1 cellular context compared by ENCODE assay signal in genomic region chr3:9397331-9397910, GRCh38.
TF ChIP-seq lines count a peak whose summit lies in the region.

TSS of gene SETD5 (plus strand) at chr3:9397615. CDS start at chr3:9428939, 31,324 bp downstream.

TF ChIP-seq in K562, 482 proteins besides CTCF, POLR2A, EP300 and RAD21 (continued from another document and continues in another):
- TF ChIP-seq THAP7 (CRISPR knock-in tag; IDR thresholded peaks at IDR 0.05), result no peak
- no peak for TF ChIP-seq HDAC2 (IDR thresholded peaks at IDR 0.05)
- TF ChIP-seq ZNF24 (IDR thresholded peaks at IDR 0.05), result no peak
- TF ChIP-seq, protein P1, sequence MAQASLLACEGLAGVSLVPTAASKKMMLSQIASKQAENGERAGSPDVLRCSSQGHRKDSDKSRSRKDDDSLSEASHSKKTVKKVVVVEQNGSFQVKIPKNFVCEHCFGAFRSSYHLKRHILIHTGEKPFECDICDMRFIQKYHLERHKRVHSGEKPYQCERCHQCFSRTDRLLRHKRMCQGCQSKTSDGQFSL (CRISPR knock-in tag; IDR thresholded peaks at IDR 0.05), result no peak
- TF ChIP-seq, protein P1 (tag; IDR thresholded peaks at IDR 0.05), result peak in 1 of 2 experiments; percentile 45; a peak in 1 of 4 replicates
- TF ChIP-seq, protein P2, sequence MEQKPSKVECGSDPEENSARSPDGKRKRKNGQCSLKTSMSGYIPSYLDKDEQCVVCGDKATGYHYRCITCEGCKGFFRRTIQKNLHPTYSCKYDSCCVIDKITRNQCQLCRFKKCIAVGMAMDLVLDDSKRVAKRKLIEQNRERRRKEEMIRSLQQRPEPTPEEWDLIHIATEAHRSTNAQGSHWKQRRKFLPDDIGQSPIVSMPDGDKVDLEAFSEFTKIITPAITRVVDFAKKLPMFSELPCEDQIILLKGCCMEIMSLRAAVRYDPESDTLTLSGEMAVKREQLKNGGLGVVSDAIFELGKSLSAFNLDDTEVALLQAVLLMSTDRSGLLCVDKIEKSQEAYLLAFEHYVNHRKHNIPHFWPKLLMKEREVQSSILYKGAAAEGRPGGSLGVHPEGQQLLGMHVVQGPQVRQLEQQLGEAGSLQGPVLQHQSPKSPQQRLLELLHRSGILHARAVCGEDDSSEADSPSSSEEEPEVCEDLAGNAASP (IDR thresholded peaks at IDR 0.05), result no peak
- TF ChIP-seq TCF3 (CRISPR knock-in tag; IDR thresholded peaks at IDR 0.05), result no peak
- no peak for TF ChIP-seq ZNF311 (CRISPR knock-in tag; IDR thresholded peaks at IDR 0.05)
- TF ChIP-seq, protein P3, sequence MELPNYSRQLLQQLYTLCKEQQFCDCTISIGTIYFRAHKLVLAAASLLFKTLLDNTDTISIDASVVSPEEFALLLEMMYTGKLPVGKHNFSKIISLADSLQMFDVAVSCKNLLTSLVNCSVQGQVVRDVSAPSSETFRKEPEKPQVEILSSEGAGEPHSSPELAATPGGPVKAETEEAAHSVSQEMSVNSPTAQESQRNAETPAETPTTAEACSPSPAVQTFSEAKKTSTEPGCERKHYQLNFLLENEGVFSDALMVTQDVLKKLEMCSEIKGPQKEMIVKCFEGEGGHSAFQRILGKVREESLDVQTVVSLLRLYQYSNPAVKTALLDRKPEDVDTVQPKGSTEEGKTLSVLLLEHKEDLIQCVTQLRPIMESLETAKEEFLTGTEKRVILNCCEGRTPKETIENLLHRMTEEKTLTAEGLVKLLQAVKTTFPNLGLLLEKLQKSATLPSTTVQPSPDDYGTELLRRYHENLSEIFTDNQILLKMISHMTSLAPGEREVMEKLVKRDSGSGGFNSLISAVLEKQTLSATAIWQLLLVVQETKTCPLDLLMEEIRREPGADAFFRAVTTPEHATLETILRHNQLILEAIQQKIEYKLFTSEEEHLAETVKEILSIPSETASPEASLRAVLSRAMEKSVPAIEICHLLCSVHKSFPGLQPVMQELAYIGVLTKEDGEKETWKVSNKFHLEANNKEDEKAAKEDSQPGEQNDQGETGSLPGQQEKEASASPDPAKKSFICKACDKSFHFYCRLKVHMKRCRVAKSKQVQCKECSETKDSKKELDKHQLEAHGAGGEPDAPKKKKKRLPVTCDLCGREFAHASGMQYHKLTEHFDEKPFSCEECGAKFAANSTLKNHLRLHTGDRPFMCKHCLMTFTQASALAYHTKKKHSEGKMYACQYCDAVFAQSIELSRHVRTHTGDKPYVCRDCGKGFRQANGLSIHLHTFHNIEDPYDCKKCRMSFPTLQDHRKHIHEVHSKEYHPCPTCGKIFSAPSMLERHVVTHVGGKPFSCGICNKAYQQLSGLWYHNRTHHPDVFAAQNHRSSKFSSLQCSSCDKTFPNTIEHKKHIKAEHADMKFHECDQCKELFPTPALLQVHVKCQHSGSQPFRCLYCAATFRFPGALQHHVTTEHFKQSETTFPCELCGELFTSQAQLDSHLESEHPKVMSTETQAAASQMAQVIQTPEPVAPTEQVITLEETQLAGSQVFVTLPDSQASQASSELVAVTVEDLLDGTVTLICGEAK (IDR thresholded peaks at IDR 0.05), result peak; percentile 69
- TF ChIP-seq, protein P3 (CRISPR knock-in tag; IDR thresholded peaks at IDR 0.05), result no peak
- TF ChIP-seq POLR2AphosphoS5 (IDR thresholded peaks at IDR 0.05; ENCODE audit: control insufficient read depth, insufficient read depth, low read depth, low read length), result peak; percentile 97
- TF ChIP-seq BDP1 (IDR thresholded peaks at IDR 0.05; ENCODE audit: insufficient read depth, insufficient read length), result no peak
- 0 out of 2 replicates have a peak, but pooled peaks have one; percentile 56 for TF ChIP-seq ZEB2 (IDR thresholded peaks at IDR 0.05)
- no peak for TF ChIP-seq PHB (CRISPR knock-in tag; IDR thresholded peaks at IDR 0.05)
- TF ChIP-seq, protein P4, sequence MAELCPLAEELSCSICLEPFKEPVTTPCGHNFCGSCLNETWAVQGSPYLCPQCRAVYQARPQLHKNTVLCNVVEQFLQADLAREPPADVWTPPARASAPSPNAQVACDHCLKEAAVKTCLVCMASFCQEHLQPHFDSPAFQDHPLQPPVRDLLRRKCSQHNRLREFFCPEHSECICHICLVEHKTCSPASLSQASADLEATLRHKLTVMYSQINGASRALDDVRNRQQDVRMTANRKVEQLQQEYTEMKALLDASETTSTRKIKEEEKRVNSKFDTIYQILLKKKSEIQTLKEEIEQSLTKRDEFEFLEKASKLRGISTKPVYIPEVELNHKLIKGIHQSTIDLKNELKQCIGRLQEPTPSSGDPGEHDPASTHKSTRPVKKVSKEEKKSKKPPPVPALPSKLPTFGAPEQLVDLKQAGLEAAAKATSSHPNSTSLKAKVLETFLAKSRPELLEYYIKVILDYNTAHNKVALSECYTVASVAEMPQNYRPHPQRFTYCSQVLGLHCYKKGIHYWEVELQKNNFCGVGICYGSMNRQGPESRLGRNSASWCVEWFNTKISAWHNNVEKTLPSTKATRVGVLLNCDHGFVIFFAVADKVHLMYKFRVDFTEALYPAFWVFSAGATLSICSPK (IDR thresholded peaks at IDR 0.05; ENCODE audit: borderline replicate concordance), result no peak
- TF ChIP-seq, protein P5, sequence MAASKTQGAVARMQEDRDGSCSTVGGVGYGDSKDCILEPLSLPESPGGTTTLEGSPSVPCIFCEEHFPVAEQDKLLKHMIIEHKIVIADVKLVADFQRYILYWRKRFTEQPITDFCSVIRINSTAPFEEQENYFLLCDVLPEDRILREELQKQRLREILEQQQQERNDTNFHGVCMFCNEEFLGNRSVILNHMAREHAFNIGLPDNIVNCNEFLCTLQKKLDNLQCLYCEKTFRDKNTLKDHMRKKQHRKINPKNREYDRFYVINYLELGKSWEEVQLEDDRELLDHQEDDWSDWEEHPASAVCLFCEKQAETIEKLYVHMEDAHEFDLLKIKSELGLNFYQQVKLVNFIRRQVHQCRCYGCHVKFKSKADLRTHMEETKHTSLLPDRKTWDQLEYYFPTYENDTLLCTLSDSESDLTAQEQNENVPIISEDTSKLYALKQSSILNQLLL (CRISPR knock-in tag; IDR thresholded peaks at IDR 0.05; ENCODE audit: borderline replicate concordance), result no peak
- no peak for TF ChIP-seq DPF2 (IDR thresholded peaks at IDR 0.05)
- TF ChIP-seq MEIS2 (IDR thresholded peaks at IDR 0.05; ENCODE audit: partially characterized antibody), result no peak
- peak; percentile 82 for TF ChIP-seq EGR1 (conservative IDR thresholded peaks at IDR 0.05)
- no peak for TF ChIP-seq ARID1B (IDR thresholded peaks at IDR 0.05)
- TF ChIP-seq, protein P6, sequence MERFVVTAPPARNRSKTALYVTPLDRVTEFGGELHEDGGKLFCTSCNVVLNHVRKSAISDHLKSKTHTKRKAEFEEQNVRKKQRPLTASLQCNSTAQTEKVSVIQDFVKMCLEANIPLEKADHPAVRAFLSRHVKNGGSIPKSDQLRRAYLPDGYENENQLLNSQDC (CRISPR knock-in tag; IDR thresholded peaks at IDR 0.05), result no peak
- 0 out of 2 replicates have a peak, but pooled peaks have one; percentile 53 for TF ChIP-seq DNMT1 (IDR thresholded peaks at IDR 0.05)
- TF ChIP-seq ZBTB1 (CRISPR knock-in tag; IDR thresholded peaks at IDR 0.05; ENCODE audit: borderline replicate concordance, low read depth), result peak; percentile 3; the same call in 1 of the 2 replicates
- TF ChIP-seq MECOM (CRISPR knock-in tag; IDR thresholded peaks at IDR 0.05), result no peak
- TF ChIP-seq PCBP2 (IDR thresholded peaks at IDR 0.05; ENCODE audit: low read depth, low read length, poor library complexity, severe bottlenecking), result no peak
- peak; percentile 91 for TF ChIP-seq RBFOX2 (IDR thresholded peaks at IDR 0.05; ENCODE audit: low read depth, low read length)
- peak; percentile 86; the same call in 1 of the 2 replicates for TF ChIP-seq KAT7 (CRISPR knock-in tag; IDR thresholded peaks at IDR 0.05; ENCODE audit: borderline replicate concordance)
- TF ChIP-seq CUX1 (CRISPR knock-in tag; IDR thresholded peaks at IDR 0.05), result no peak
- no peak for TF ChIP-seq GABPA (tag; conservative IDR thresholded peaks at IDR 0.05; ENCODE audit: low read depth)
- no peak for TF ChIP-seq ZFPM2 (CRISPR knock-in tag; IDR thresholded peaks at IDR 0.05)
- no peak for TF ChIP-seq ZNF408 (CRISPR knock-in tag; IDR thresholded peaks at IDR 0.05; ENCODE audit: low read depth)
- TF ChIP-seq ETV6 (IDR thresholded peaks at IDR 0.05; ENCODE audit: borderline replicate concordance in 1 of 2, low read depth in 2 of 2, low read length in 1 of 2), result peak in 1 of 2 experiments; percentile 24; a peak in 1 of 4 replicates
- no peak for TF ChIP-seq ETV6 (CRISPR knock-in tag; IDR thresholded peaks at IDR 0.05; ENCODE audit: borderline replicate concordance)
- TF ChIP-seq JUND (IDR thresholded peaks at IDR 0.05; ENCODE audit: borderline replicate concordance, low read depth, low read length), result no peak; the same call in none of the 2 replicates
- TF ChIP-seq JUND (tag; IDR thresholded peaks at IDR 0.05; ENCODE audit: borderline replicate concordance, low read depth, low read length), result no peak
- no peak for TF ChIP-seq TRIM28 (IDR thresholded peaks at IDR 0.05)
- TF ChIP-seq, protein P7, sequence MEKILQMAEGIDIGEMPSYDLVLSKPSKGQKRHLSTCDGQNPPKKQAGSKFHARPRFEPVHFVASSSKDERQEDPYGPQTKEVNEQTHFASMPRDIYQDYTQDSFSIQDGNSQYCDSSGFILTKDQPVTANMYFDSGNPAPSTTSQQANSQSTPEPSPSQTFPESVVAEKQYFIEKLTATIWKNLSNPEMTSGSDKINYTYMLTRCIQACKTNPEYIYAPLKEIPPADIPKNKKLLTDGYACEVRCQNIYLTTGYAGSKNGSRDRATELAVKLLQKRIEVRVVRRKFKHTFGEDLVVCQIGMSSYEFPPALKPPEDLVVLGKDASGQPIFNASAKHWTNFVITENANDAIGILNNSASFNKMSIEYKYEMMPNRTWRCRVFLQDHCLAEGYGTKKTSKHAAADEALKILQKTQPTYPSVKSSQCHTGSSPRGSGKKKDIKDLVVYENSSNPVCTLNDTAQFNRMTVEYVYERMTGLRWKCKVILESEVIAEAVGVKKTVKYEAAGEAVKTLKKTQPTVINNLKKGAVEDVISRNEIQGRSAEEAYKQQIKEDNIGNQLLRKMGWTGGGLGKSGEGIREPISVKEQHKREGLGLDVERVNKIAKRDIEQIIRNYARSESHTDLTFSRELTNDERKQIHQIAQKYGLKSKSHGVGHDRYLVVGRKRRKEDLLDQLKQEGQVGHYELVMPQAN (IDR thresholded peaks at IDR 0.05; ENCODE audit: borderline replicate concordance), result peak; percentile 66; the same call in 1 of the 2 replicates
